1 cellular context compared by ENCODE assay signal in the genomic region with DNA sequence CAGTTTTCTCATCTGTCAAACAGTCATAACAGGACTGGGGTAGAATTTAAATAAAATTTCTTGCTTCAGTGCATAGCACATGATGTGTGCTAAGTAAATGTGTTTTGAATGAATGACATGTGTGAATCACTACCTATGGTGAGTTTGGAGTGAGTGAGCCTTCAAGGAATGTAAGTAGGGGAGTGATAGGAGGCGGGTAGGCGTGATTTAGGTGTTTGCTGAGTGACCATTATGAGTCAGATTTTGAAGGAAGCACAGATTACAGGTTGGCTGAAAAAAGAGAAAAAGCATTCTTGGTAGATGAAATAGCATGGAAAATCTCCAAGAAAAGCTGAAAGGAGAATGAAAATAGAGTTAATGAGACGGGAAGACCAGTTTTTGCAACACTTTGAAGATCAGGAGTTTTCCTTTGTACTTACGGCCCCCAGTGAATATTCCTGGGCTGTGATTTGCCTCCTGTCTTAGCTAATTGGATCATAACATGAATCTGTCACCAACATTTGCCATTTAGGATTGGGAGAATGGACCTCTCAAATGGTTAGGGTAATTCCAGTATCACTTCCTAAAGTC.
TF ChIP-seq lines count a peak whose summit lies in the region.

No MANE protein-coding gene starts in this region.

TF ChIP-seq in HEK293, 187 proteins besides CTCF, POLR2A, EP300 and RAD21 (continued from another document):
- TF ChIP-seq ELK4 (IDR thresholded peaks at IDR 0.05; ENCODE audit: borderline replicate concordance, low read depth, low read length) (no peak), ZNF132 (tag by site-specific recombination; IDR thresholded peaks at IDR 0.05; ENCODE audit: borderline replicate concordance) (no peak), ZNF155 (tag by site-specific recombination; IDR thresholded peaks at IDR 0.05) (no peak), GLIS1 (tag by site-specific recombination; IDR thresholded peaks at IDR 0.05) (peak; percentile 64; the same call in 1 of the 2 replicates), ZNF626 (tag by site-specific recombination; IDR thresholded peaks at IDR 0.05) (no peak), ZNF169 (tag by site-specific recombination; IDR thresholded peaks at IDR 0.05) (no peak), KLF16 (tag by site-specific recombination; IDR thresholded peaks at IDR 0.05) (0 out of 2 replicates have a peak, but pooled peaks have one; percentile 35), ZNF571 (tag by site-specific recombination; IDR thresholded peaks at IDR 0.05) (no peak), WT1 (tag by site-specific recombination; IDR thresholded peaks at IDR 0.05) (peak; percentile 91), ZBTB44 (tag by site-specific recombination; IDR thresholded peaks at IDR 0.05) (no peak), HIC1 (tag by site-specific recombination; IDR thresholded peaks at IDR 0.05) (peak; percentile 42; the same call in 1 of the 2 replicates), ZNF335 (tag by site-specific recombination; conservative IDR thresholded peaks at IDR 0.05) (no peak), ZNF777 (tag by site-specific recombination; IDR thresholded peaks at IDR 0.05; ENCODE audit: borderline replicate concordance) (no peak)
